Comparison of ENCODE assay signal across 13 cellular contexts in the genomic region with DNA sequence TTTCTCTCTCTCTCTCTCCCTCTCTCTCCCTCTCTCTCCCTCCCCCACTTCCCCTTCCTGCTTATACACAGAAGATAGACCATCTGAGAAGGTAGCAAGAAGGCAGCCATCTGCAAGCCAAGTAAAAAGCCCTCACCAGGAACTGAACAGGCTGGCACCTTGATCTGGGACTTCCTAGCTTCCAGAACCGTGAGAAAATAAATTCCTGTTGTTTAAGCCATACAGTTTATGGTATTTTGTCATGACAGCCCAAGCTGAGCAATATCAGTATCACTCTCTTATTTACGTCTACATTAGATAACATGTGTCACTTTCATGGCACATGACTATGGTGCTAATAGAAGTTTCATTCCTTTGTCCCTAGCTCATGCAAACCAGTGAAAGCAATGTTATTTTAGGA.
DNase-seq lines count a peak whose midpoint lies in the region; ATAC-seq and TF ChIP-seq lines count a peak whose summit lies in the region.
"Had no signal": no experiment of that assay in that cellular context is flagged by ENCODE, and none has a peak within 500 bp of the region (broad histone marks: within the 10 kb centered on the region; RNA-seq: fewer than 3 reads in every experiment).

No MANE protein-coding gene starts in this region.

- no peak for DNase-seq in activated T-cell treated with anti-CD3 and anti-CD28 coated beads, Interleukin-2, amount 50 U/mL, for 72 hours
- DNase-seq in activated T-cell treated with anti-CD3 and anti-CD28 coated beads, Interleukin-2, amount 50 U/mL, for 1 hour = no peak
- DNase-seq in T-helper 17 cell (no peak), fibroblast of villous mesenchyme (ENCODE audit: low read depth) (peak; percentile 58), dermis blood vessel endothelial cell (no peak)
- no peak for DNase-seq in stimulated activated naive CD8-positive, alpha-beta T cell treated with anti-CD3 and anti-CD28 coated beads, Interleukin-15, amount 100 ng/mL, for 72 hours
- DNase-seq: amniotic stem cell, NCI-H1092, small intestine had no signal

- TF ChIP-seq CTCF in fibroblast of villous mesenchyme (IDR thresholded peaks at IDR 0.05; ENCODE audit: insufficient read depth, low read depth, low read length) = no peak

- H3K9me3 ChIP-seq in T-helper 17 cell (ENCODE audit: control insufficient read depth, low read length, poor library complexity, severe bottlenecking) = no peaks in the 10 kb centered on the region
- H3K9me3 ChIP-seq: BLaER1 had no signal

- H3K27me3 Mint-ChIP-seq in activated T-cell treated with anti-CD3 and anti-CD28 coated beads, Interleukin-2, amount 50 U/mL, for 72 hours (ENCODE audit: low read depth) = no peaks in the 10 kb centered on the region
- H3K27me3 Mint-ChIP-seq in T-helper 17 cell = no peaks in the 10 kb centered on the region
- H3K27me3 Mint-ChIP-seq in stimulated activated naive CD8-positive, alpha-beta T cell treated with anti-CD3 and anti-CD28 coated beads, Interleukin-15, amount 100 ng/mL, for 72 hours = no peaks in the 10 kb centered on the region
- H3K27me3 Mint-ChIP-seq: memory B cell had no signal

- peak overlapping the region; percentile 95 for H3K27ac Mint-ChIP-seq in activated T-cell treated with anti-CD3 and anti-CD28 coated beads, Interleukin-2, amount 50 U/mL, for 72 hours
- peak overlapping the region; percentile 88 for H3K27ac Mint-ChIP-seq in T-helper 17 cell
- peak overlapping the region; percentile 39 to 69 for H3K27ac Mint-ChIP-seq in stimulated activated naive CD8-positive, alpha-beta T cell treated with anti-CD3 and anti-CD28 coated beads, Interleukin-15, amount 100 ng/mL, for 72 hours
- H3K27ac Mint-ChIP-seq: memory B cell had no signal

- peak in 1 of 2 donors; percentile 42 for ATAC-seq in activated T-cell treated with anti-CD3 and anti-CD28 coated beads, Interleukin-2, amount 50 U/mL, for 72 hours (replicated peaks in 1 of 2)
- ATAC-seq in T-helper 17 cell = peak; percentile 35
- ATAC-seq in stimulated activated naive CD8-positive, alpha-beta T cell treated with anti-CD3 and anti-CD28 coated beads, Interleukin-15, amount 100 ng/mL, for 72 hours = no peak
- ATAC-seq in HG02678 (IDR thresholded peaks at IDR 0.05; ENCODE audit: unreplicated experiment) = no peak
- no peak for ATAC-seq in GM21515 (IDR thresholded peaks at IDR 0.05; ENCODE audit: unreplicated experiment)

- no peak overlapping the region for H3K4me3 ChIP-seq in fibroblast of villous mesenchyme (ENCODE audit: low read depth, low read length)
- H3K4me3 ChIP-seq: BLaER1 had no signal

- peak overlapping the region in 1 of 2 donors; percentile 79 for H3K4me3 Mint-ChIP-seq in activated T-cell treated with anti-CD3 and anti-CD28 coated beads, Interleukin-2, amount 50 U/mL, for 72 hours
- H3K4me3 Mint-ChIP-seq in T-helper 17 cell = no peak overlapping the region
- H3K4me3 Mint-ChIP-seq in stimulated activated naive CD8-positive, alpha-beta T cell treated with anti-CD3 and anti-CD28 coated beads, Interleukin-15, amount 100 ng/mL, for 72 hours = no peak overlapping the region
- H3K4me3 Mint-ChIP-seq: memory B cell had no signal

- no peaks in the 10 kb centered on the region for H3K9me3 Mint-ChIP-seq in activated T-cell treated with anti-CD3 and anti-CD28 coated beads, Interleukin-2, amount 50 U/mL, for 72 hours
- H3K9me3 Mint-ChIP-seq in stimulated activated naive CD8-positive, alpha-beta T cell treated with anti-CD3 and anti-CD28 coated beads, Interleukin-15, amount 100 ng/mL, for 72 hours = no peaks in the 10 kb centered on the region
- H3K9me3 Mint-ChIP-seq: memory B cell had no signal

- H3K4me1 Mint-ChIP-seq in activated T-cell treated with anti-CD3 and anti-CD28 coated beads, Interleukin-2, amount 50 U/mL, for 72 hours (ENCODE audit: low read depth) = peaks cover 72% of the 10 kb centered on the region
- H3K4me1 Mint-ChIP-seq in T-helper 17 cell = peaks cover 64% of the 10 kb centered on the region
- H3K4me1 Mint-ChIP-seq in stimulated activated naive CD8-positive, alpha-beta T cell treated with anti-CD3 and anti-CD28 coated beads, Interleukin-15, amount 100 ng/mL, for 72 hours = peaks cover 63% of the 10 kb centered on the region
- H3K4me1 Mint-ChIP-seq: memory B cell had no signal

- H3K36me3 Mint-ChIP-seq in activated T-cell treated with anti-CD3 and anti-CD28 coated beads, Interleukin-2, amount 50 U/mL, for 72 hours (ENCODE audit: insufficient read depth in 2 of 2) = peaks cover 8 to 31% of the 10 kb centered on the region in 2 donors
- peaks cover 13% of the 10 kb centered on the region for H3K36me3 Mint-ChIP-seq in T-helper 17 cell (ENCODE audit: low read depth)
- H3K36me3 Mint-ChIP-seq: memory B cell had no signal
